In genomic region chr3:33187368-33187634, GRCh38 we compare ENCODE assay signal across 19 cellular contexts. TPM values are rescaled to one million over a fixed set of nuclear protein-coding genes. Genes with fewer than 3 reads are reported as not detected.
DNase-seq lines count a peak whose midpoint lies in the region; TF ChIP-seq lines count a peak whose summit lies in the region.
"Had no signal": no experiment of that assay in that cellular context is flagged by ENCODE, and none has a peak within 500 bp of the region (broad histone marks: within the 10 kb centered on the region; RNA-seq: fewer than 3 reads in every experiment).

No MANE protein-coding gene starts in this region.

- in situ Hi-C loops in astrocyte of the spinal cord (cut with HindIII; ENCODE audit: low sequenced_read_pairs) = no loop called here

- no peaks in the 10 kb centered on the region for H3K4me1 ChIP-seq in uterus

- DNase-seq in A172 (ENCODE audit: low spot score) = peak; percentile 48
- peak; percentile 59 to 66 for DNase-seq in Kasumi-1 (lab: John Stamatoyannopoulos, UW)
- DNase-seq in astrocyte of the spinal cord (ENCODE audit: low read depth, low spot score) = peak; percentile 64
- peak; percentile 9 for DNase-seq in fibroblast of pulmonary artery (ENCODE audit: low read depth)
- no peak for DNase-seq in stimulated activated CD4-positive, alpha-beta T cell treated with anti-CD3 and anti-CD28 coated beads, Interleukin-2, amount 100 ng/mL, for 24 hours
- DNase-seq in activated naive CD4-positive, alpha-beta T cell treated with anti-CD3 and anti-CD28 coated beads for 36 hours = no peak
- no peak for DNase-seq in uterus
- no peak for DNase-seq in activated naive CD8-positive, alpha-beta T cell treated with anti-CD3 and anti-CD28 coated beads for 36 hours
- DNase-seq: C1 segment of cervical spinal cord, H9, KG1, MM.1S, NCI-H1092 treated with DMSO at 0.1 percent for 48 hours, NCI-H1694, NCI-H2107, NCI-H2227 treated with DMSO at 0.1 percent for 48 hours, NCI-H524 treated with DMSO at 0.1 percent for 48 hours, SHP77 treated with DMSO at 0.1 percent for 48 hours had no signal

- peaks cover 3% of the 10 kb centered on the region for H3K9me3 Mint-ChIP-seq in activated naive CD4-positive, alpha-beta T cell treated with anti-CD3 and anti-CD28 coated beads for 36 hours
- peaks cover 1% of the 10 kb centered on the region for H3K9me3 Mint-ChIP-seq in activated naive CD8-positive, alpha-beta T cell treated with anti-CD3 and anti-CD28 coated beads for 36 hours

- H3K36me3 Mint-ChIP-seq in activated naive CD4-positive, alpha-beta T cell treated with anti-CD3 and anti-CD28 coated beads for 36 hours (ENCODE audit: low read depth) = no peaks in the 10 kb centered on the region
- no peaks in the 10 kb centered on the region for H3K36me3 Mint-ChIP-seq in activated naive CD8-positive, alpha-beta T cell treated with anti-CD3 and anti-CD28 coated beads for 36 hours

- H3K27me3 ChIP-seq in uterus = no peaks in the 10 kb centered on the region

- no peak overlapping the region for H3K27ac ChIP-seq in uterus
- H3K27ac ChIP-seq: HL-60 had no signal

- no peaks in the 10 kb centered on the region for H3K4me1 Mint-ChIP-seq in activated naive CD4-positive, alpha-beta T cell treated with anti-CD3 and anti-CD28 coated beads for 36 hours (ENCODE audit: low read depth)
- H3K4me1 Mint-ChIP-seq in activated naive CD8-positive, alpha-beta T cell treated with anti-CD3 and anti-CD28 coated beads for 36 hours = no peaks in the 10 kb centered on the region

- no peaks in the 10 kb centered on the region for H3K36me3 ChIP-seq in uterus

- no peaks in the 10 kb centered on the region for H3K9me3 ChIP-seq in uterus

- no peak for TF ChIP-seq POLR2A in uterus (IDR thresholded peaks at IDR 0.05)

- peaks cover 10% of the 10 kb centered on the region for H3K27me3 Mint-ChIP-seq in activated naive CD4-positive, alpha-beta T cell treated with anti-CD3 and anti-CD28 coated beads for 36 hours (ENCODE audit: low read depth)
- peaks cover 14% of the 10 kb centered on the region for H3K27me3 Mint-ChIP-seq in activated naive CD8-positive, alpha-beta T cell treated with anti-CD3 and anti-CD28 coated beads for 36 hours

- no peak overlapping the region for H3K27ac Mint-ChIP-seq in activated naive CD4-positive, alpha-beta T cell treated with anti-CD3 and anti-CD28 coated beads for 36 hours
- no peak overlapping the region for H3K27ac Mint-ChIP-seq in activated naive CD8-positive, alpha-beta T cell treated with anti-CD3 and anti-CD28 coated beads for 36 hours
- H3K27ac Mint-ChIP-seq: H9 had no signal

- intact Hi-C loops in activated naive CD4-positive, alpha-beta T cell treated with anti-CD3 and anti-CD28 coated beads for 36 hours (cut with micrococcal nuclease) = no loop called here
- intact Hi-C loops in uterus (cut with DNase I; ENCODE audit: low total_unique reads) = no loop called here

- TF ChIP-seq CTCF in astrocyte of the spinal cord (IDR thresholded peaks at IDR 0.05; ENCODE audit: low read depth, low read length) (no peak), fibroblast of pulmonary artery (IDR thresholded peaks at IDR 0.05; ENCODE audit: low read length, missing control alignments) (no peak), uterus (IDR thresholded peaks at IDR 0.05) (no peak)

- CTCF ChIA-PET in activated naive CD4-positive, alpha-beta T cell treated with anti-CD3 and anti-CD28 coated beads for 36 hours (lab: Charles Lee) = interaction anchor here (1.7 kb wide), 1 partner anchor 56 kb away, joined by 6 read pairs; no protein-coding TSS in a partner anchor

- H3K4me3 Mint-ChIP-seq in activated naive CD4-positive, alpha-beta T cell treated with anti-CD3 and anti-CD28 coated beads for 36 hours = no peak overlapping the region
- no peak overlapping the region for H3K4me3 Mint-ChIP-seq in activated naive CD8-positive, alpha-beta T cell treated with anti-CD3 and anti-CD28 coated beads for 36 hours
- H3K4me3 Mint-ChIP-seq: H9 had no signal

- H3K4me3 ChIP-seq in astrocyte of the spinal cord (ENCODE audit: low read depth, low read length) = no peak overlapping the region
- no peak overlapping the region for H3K4me3 ChIP-seq in fibroblast of pulmonary artery (replicated peaks; ENCODE audit: low read depth, low read length)
- no peak overlapping the region for H3K4me3 ChIP-seq in uterus

RNA-seq across cellular contexts. Expression of gene SUSD5, which starts 31.3 kb away (rescaled TPM):
- total RNA-seq in A172 (2014; rRNA removed; shearing (Covaris generic)) = 11.6 and 12.8 TPM in 2 replicates
- total RNA-seq in activated naive CD4-positive, alpha-beta T cell treated with anti-CD3 and anti-CD28 coated beads for 36 hours = not detected
- total RNA-seq in uterus = 10 to 100 TPM in 1 of 4 donors, 1 to 10 TPM in 3; 2.6 to 11.8 (median 6.9) TPM
- not detected for total RNA-seq in activated naive CD8-positive, alpha-beta T cell treated with anti-CD3 and anti-CD28 coated beads for 36 hours

Comparison
In these comparisons a context has a peak if more than half of its experiments do, and no peak if none do; other contexts are left out.
1. DNase-seq: peak in A172 (single experiment), Kasumi-1 (2 of 2), astrocyte of the spinal cord (single experiment) and fibroblast of pulmonary artery (single experiment); none in stimulated activated CD4-positive, alpha-beta T cell treated with anti-CD3 and anti-CD28 coated beads, Interleukin-2, amount 100 ng/mL, for 24 hours (0 of 2), activated naive CD4-positive, alpha-beta T cell treated with anti-CD3 and anti-CD28 coated beads for 36 hours (single experiment), uterus (0 of 2) and activated naive CD8-positive, alpha-beta T cell treated with anti-CD3 and anti-CD28 coated beads for 36 hours (single experiment).